ENCODE assay signal across 25 cellular contexts in the genomic region with DNA sequence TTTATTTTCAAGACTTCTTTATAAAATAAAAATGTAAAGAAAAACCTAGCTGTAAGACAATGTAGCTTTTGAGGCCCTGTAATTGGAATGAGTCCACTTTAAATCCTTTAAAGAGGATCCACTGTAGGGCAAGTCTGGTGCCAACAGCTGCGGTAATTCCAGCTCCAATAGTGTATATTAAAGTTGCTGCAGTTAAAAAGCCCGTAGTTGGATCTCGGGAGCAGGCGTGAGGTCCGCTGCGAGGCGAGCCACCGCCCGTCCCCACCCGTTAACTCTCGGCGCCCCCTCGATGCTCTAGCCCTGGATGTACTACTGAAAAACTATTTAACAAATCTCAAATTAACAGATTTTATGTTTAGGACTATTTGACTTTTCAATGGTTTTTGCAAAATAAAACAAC.
"Had no signal": no experiment of that assay in that cellular context is flagged by ENCODE, and none has a peak within 500 bp of the region (broad histone marks: within the 10 kb centered on the region; RNA-seq: fewer than 3 reads in every experiment).

No MANE protein-coding gene starts in this region.

- H3K9me3 ChIP-seq: gastrocnemius medialis, left lung, lower lobe of right lung, uterus had no signal

- H3K27me3 ChIP-seq: gastrocnemius medialis, left lung, uterus had no signal

- ATAC-seq: activated CD4-positive, alpha-beta T cell treated with anti-CD3 and anti-CD28 coated beads for 36 hours; gastrocnemius medialis; left lung; lower lobe of right lung; naive thymus-derived CD8-positive, alpha-beta T cell; sciatic nerve; stimulated activated memory B cell treated with anti-CD40 and anti-IgM and Interleukin-4, amounts not matched to agents 10 μg/mL and 1 μg/mL and 100 μg/mL, for 72 hours; stimulated activated naive CD8-positive, alpha-beta T cell treated with anti-CD3 and anti-CD28 coated beads, Interleukin-15, amount 100 ng/mL, for 72 hours had no signal

- H3K4me3 Mint-ChIP-seq: activated CD4-positive, alpha-beta T cell treated with anti-CD3 and anti-CD28 coated beads for 36 hours; activated naive CD8-positive, alpha-beta T cell; naive thymus-derived CD8-positive, alpha-beta T cell; stimulated activated memory B cell treated with anti-CD40 and anti-IgM and Interleukin-4, amounts not matched to agents 10 μg/mL and 1 μg/mL and 100 μg/mL, for 72 hours; stimulated activated naive CD8-positive, alpha-beta T cell treated with anti-CD3 and anti-CD28 coated beads, Interleukin-15, amount 100 ng/mL, for 72 hours; type B pancreatic cell had no signal

- DNase-seq: activated CD4-positive, alpha-beta T cell treated with anti-CD3 and anti-CD28 coated beads for 36 hours; activated CD4-positive, CD25-positive, alpha-beta regulatory T cell; activated effector memory CD4-positive, alpha-beta T cell treated with Interleukin-2 at 50 U/mL for 16 hours; activated naive CD4-positive, alpha-beta T cell treated with Interleukin-2 at 50 U/mL for 16 hours; anterior cingulate cortex; effector CD4-positive, alpha-beta T cell; erythroblast; gastrocnemius medialis; glutamatergic neuron; left lung; lower lobe of right lung; naive thymus-derived CD8-positive, alpha-beta T cell; stimulated activated CD4-positive, alpha-beta T cell treated with anti-CD3 and anti-CD28 coated beads, Interleukin-1b, Interleukin-23, amount 100 ng/mL, for 48 hours; stimulated activated CD4-positive, alpha-beta T cell treated with anti-CD3 and anti-CD28 coated beads, Interleukin-4, amount 100 ng/mL, for 4 hours; stimulated activated CD8-positive, alpha-beta memory T cell treated with anti-CD3 and anti-CD28 coated beads, Interleukin-4, amount 100 ng/mL, for 48 hours; stimulated activated naive CD8-positive, alpha-beta T cell treated with anti-CD3 and anti-CD28 coated beads, Interleukin-15, amount 100 ng/mL, for 72 hours; substantia nigra; T-helper 1 cell; uterus had no signal

- H3K4me3 ChIP-seq: gastrocnemius medialis, left lung, lower lobe of right lung, smooth muscle cell, uterus had no signal

- H3K27ac ChIP-seq: gastrocnemius medialis, left lung, lower lobe of right lung, uterus had no signal

- H3K4me1 ChIP-seq: gastrocnemius medialis, left lung, lower lobe of right lung, uterus had no signal

- H3K4me2 ChIP-seq: smooth muscle cell had no signal

- H3K36me3 ChIP-seq: gastrocnemius medialis, left lung, lower lobe of right lung, uterus had no signal

- H3K36me3 Mint-ChIP-seq: activated naive CD8-positive, alpha-beta T cell; naive thymus-derived CD8-positive, alpha-beta T cell; stimulated activated memory B cell treated with anti-CD40 and anti-IgM and Interleukin-4, amounts not matched to agents 10 μg/mL and 1 μg/mL and 100 μg/mL, for 72 hours; type B pancreatic cell had no signal

- H3K27ac Mint-ChIP-seq: activated CD4-positive, alpha-beta T cell treated with anti-CD3 and anti-CD28 coated beads for 36 hours; activated naive CD8-positive, alpha-beta T cell; naive thymus-derived CD8-positive, alpha-beta T cell; progenitor cell of endocrine pancreas; stimulated activated memory B cell treated with anti-CD40 and anti-IgM and Interleukin-4, amounts not matched to agents 10 μg/mL and 1 μg/mL and 100 μg/mL, for 72 hours; stimulated activated naive CD8-positive, alpha-beta T cell treated with anti-CD3 and anti-CD28 coated beads, Interleukin-15, amount 100 ng/mL, for 72 hours; type B pancreatic cell had no signal

- H3K4me1 Mint-ChIP-seq: activated CD4-positive, alpha-beta T cell treated with anti-CD3 and anti-CD28 coated beads for 36 hours; naive thymus-derived CD8-positive, alpha-beta T cell; stimulated activated memory B cell treated with anti-CD40 and anti-IgM and Interleukin-4, amounts not matched to agents 10 μg/mL and 1 μg/mL and 100 μg/mL, for 72 hours; stimulated activated naive CD8-positive, alpha-beta T cell treated with anti-CD3 and anti-CD28 coated beads, Interleukin-15, amount 100 ng/mL, for 72 hours had no signal

- H3K27me3 Mint-ChIP-seq: activated CD4-positive, alpha-beta T cell treated with anti-CD3 and anti-CD28 coated beads for 36 hours; activated naive CD8-positive, alpha-beta T cell; naive thymus-derived CD8-positive, alpha-beta T cell; progenitor cell of endocrine pancreas; stimulated activated memory B cell treated with anti-CD40 and anti-IgM and Interleukin-4, amounts not matched to agents 10 μg/mL and 1 μg/mL and 100 μg/mL, for 72 hours; stimulated activated naive CD8-positive, alpha-beta T cell treated with anti-CD3 and anti-CD28 coated beads, Interleukin-15, amount 100 ng/mL, for 72 hours; type B pancreatic cell had no signal
